ENCODE assay signal across 27 cellular contexts in genomic region chrX:109511113-109511512, GRCh38. TPM values are rescaled to one million over a fixed set of nuclear protein-coding genes. Genes with fewer than 3 reads are reported as not detected.
"Had no signal": no experiment of that assay in that cellular context is flagged by ENCODE, and none has a peak within 500 bp of the region (broad histone marks: within the 10 kb centered on the region; RNA-seq: fewer than 3 reads in every experiment).

No MANE protein-coding gene starts in this region.

- H3K4me1 ChIP-seq: heart left ventricle, stomach had no signal

- H3K36me3 ChIP-seq: heart left ventricle, neutrophil, stomach, thoracic aorta had no signal

- H3K4me1 Mint-ChIP-seq: naive thymus-derived CD8-positive, alpha-beta T cell had no signal

- H3K27ac ChIP-seq: coronary artery, heart left ventricle, neutrophil, stomach, thoracic aorta had no signal

- H3K4me3 Mint-ChIP-seq: naive thymus-derived CD8-positive, alpha-beta T cell had no signal

- H3K36me3 Mint-ChIP-seq: naive thymus-derived CD8-positive, alpha-beta T cell had no signal

- H3K9me3 ChIP-seq: heart left ventricle, neutrophil, stomach, thoracic aorta had no signal

- ATAC-seq: esophagus mucosa; heart left ventricle; naive thymus-derived CD8-positive, alpha-beta T cell; sciatic nerve had no signal

- DNase-seq: effector CD4-positive, alpha-beta T cell; heart left ventricle; hippocampal formation; kidney glomerular epithelial cell; naive thymus-derived CD8-positive, alpha-beta T cell; posterior cingulate gyrus; stimulated activated CD4-positive, alpha-beta T cell treated with anti-CD3 and anti-CD28 coated beads, Interleukin-2, amount 100 ng/mL, for 24 hours; stimulated activated CD4-positive, alpha-beta T cell treated with anti-CD3 and anti-CD28 coated beads, Interleukin-4, amount 100 ng/mL, for 4 hours; stimulated activated naive CD4-positive, alpha-beta T cell; stomach; substantia nigra; trophoblast cell had no signal

- H3K9me3 Mint-ChIP-seq: naive thymus-derived CD8-positive, alpha-beta T cell had no signal

- H3K4me3 ChIP-seq: coronary artery, heart left ventricle, stomach, thoracic aorta had no signal

RNA-seq across cellular contexts. Expression of gene GUCY2F, which starts 29.2 kb away (rescaled TPM):
- total RNA-seq: dermis microvascular lymphatic vessel endothelial cell; esophagus mucosa; frontal cortex; glomerular endothelial cell; heart left ventricle; mesenteric fat pad; mononuclear cell; naive thymus-derived CD8-positive, alpha-beta T cell; osteoblast; sciatic nerve; skeletal muscle tissue; stomach; thoracic aorta had no signal
- polyA plus RNA-seq: fibroblast of lung; heart left ventricle; liver; naive thymus-derived CD8-positive, alpha-beta T cell; neural cell; stomach had no signal
